In genomic region chr4:67035501-67035900, GRCh38 we compare ENCODE assay signal across 13 cellular contexts.
DNase-seq lines count a peak whose midpoint lies in the region; FAIRE-seq and TF ChIP-seq lines count a peak whose summit lies in the region.
"Had no signal": no experiment of that assay in that cellular context is flagged by ENCODE, and none has a peak within 500 bp of the region (broad histone marks: within the 10 kb centered on the region; RNA-seq: fewer than 3 reads in every experiment).

No MANE protein-coding gene starts in this region.

- no peak for FAIRE-seq in HTR-8/SVneo (lab: Jason Lieb, UNC)
- FAIRE-seq: pancreas, TTC549 had no signal

- H3K4me3 Mint-ChIP-seq in immature natural killer cell = no peak overlapping the region

- DNase-seq in HTR-8/SVneo (ENCODE audit: insufficient read length, low spot score) (peak; percentile 19), RPMI7951 (ENCODE audit: low read depth) (peak; percentile 51), epithelial cell of prostate (ENCODE audit: low read depth, low spot score) (peak; percentile 53), retinal pigment epithelial cell (ENCODE audit: low read depth) (peak; percentile 33), immature natural killer cell (no peak), HK-2 (ENCODE audit: unreplicated experiment) (no peak)
- no peak for DNase-seq in activated CD4-positive, alpha-beta T cell treated with anti-CD3 and anti-CD28 coated beads for 48 hours
- DNase-seq: NK-92 treated with Interleukin-12 subunit alpha and Interleukin-12 subunit beta, amount 100 ng/mL, for 24 hours; pancreas; stimulated activated CD4-positive, alpha-beta T cell treated with anti-CD3 and anti-CD28 coated beads, Interleukin-4, amount 100 ng/mL, for 1 hour; stomach had no signal

- H3K36me3 Mint-ChIP-seq in immature natural killer cell = no peaks in the 10 kb centered on the region

- no peaks in the 10 kb centered on the region for H3K4me1 Mint-ChIP-seq in immature natural killer cell

- peak overlapping the region; percentile 72 for H3K27ac ChIP-seq in epithelial cell of prostate
- H3K27ac ChIP-seq: ascending aorta, pancreas, stomach had no signal

- H3K4me3 ChIP-seq in retinal pigment epithelial cell (ENCODE audit: low read length) = no peak overlapping the region
- H3K4me3 ChIP-seq: ascending aorta, pancreas, stomach had no signal

- no peaks in the 10 kb centered on the region for H3K27me3 Mint-ChIP-seq in immature natural killer cell (ENCODE audit: low read depth in 3 of 3)

- no peak overlapping the region for H3K27ac Mint-ChIP-seq in immature natural killer cell

- no peak for TF ChIP-seq CTCF in retinal pigment epithelial cell (conservative IDR thresholded peaks at IDR 0.05; ENCODE audit: low read depth, low read length)

- H3K9me3 Mint-ChIP-seq in immature natural killer cell = peaks cover 0 to 25% (median 5%) of the 10 kb centered on the region in 6 donors

Comparison
In these comparisons a context has a peak if more than half of its experiments do, and no peak if none do; other contexts are left out.
1. DNase-seq: peak in HTR-8/SVneo (single experiment), RPMI7951 (single experiment), epithelial cell of prostate (single experiment) and retinal pigment epithelial cell (single experiment); none in immature natural killer cell (0 of 3), activated CD4-positive, alpha-beta T cell treated with anti-CD3 and anti-CD28 coated beads for 48 hours (single experiment) and HK-2 (single experiment).